In genomic region chr2:70768585-70769085, GRCh38 we compare ENCODE assay signal across 1 cellular context.
TF ChIP-seq lines count a peak whose summit lies in the region.

No MANE protein-coding gene starts in this region.

TF ChIP-seq in H1, 55 proteins besides CTCF, POLR2A, EP300 and RAD21:
- TF ChIP-seq RXRA (IDR thresholded peaks at IDR 0.05; ENCODE audit: insufficient read depth, low read depth, low read length) (no peak), RFX5 (IDR thresholded peaks at IDR 0.05; ENCODE audit: borderline replicate concordance, low read depth, low read length) (peak; percentile 55; the same call in 1 of the 2 replicates), SIN3A (conservative IDR thresholded peaks at IDR 0.05 in 1 of 2, IDR thresholded peaks at IDR 0.05 in 1 of 2; ENCODE audit: low read depth in 1 of 2, low read length in 2 of 2) (0 out of 4 replicates have a peak, but pooled peaks of 1 of the 2 experiments have one; percentile 4)
